Comparison of ENCODE assay signal across 8 cellular contexts in genomic region chr14:67599698-67600561, GRCh38. TPM values are rescaled to one million over a fixed set of nuclear protein-coding genes. Genes with fewer than 3 reads are reported as not detected.
DNase-seq lines count a peak whose midpoint lies in the region; ATAC-seq, FAIRE-seq and TF ChIP-seq lines count a peak whose summit lies in the region.

TSS of gene PIGH (minus strand) at chr14:67600268. CDS start at chr14:67600203, 65 bp downstream.

- H3K36me3 Mint-ChIP-seq in T-helper 1 cell treated with Interleukin-12 subunit alpha and Interleukin-12 subunit beta and Interleukin-4 antibody, amounts not matched to agents 30 μg/mL and 1 μg/mL, for 36 hours (ENCODE audit: low read depth): peaks cover 10% of the 10 kb centered on the region

- 4% methylated on average over 62 of the region's 77 CpGs for whole genome bisulfite sequencing in prostate gland
- WGBS in urinary bladder: 3% methylated on average over 77 of the region's 77 CpGs

- H3K4me1 Mint-ChIP-seq in T-helper 1 cell treated with Interleukin-12 subunit alpha and Interleukin-12 subunit beta and Interleukin-4 antibody, amounts not matched to agents 30 μg/mL and 1 μg/mL, for 36 hours (ENCODE audit: low read depth): peaks cover 30% of the 10 kb centered on the region

- peak within 1 kb of the TSS; percentile 81 to 93 for H3K4me3 ChIP-seq in prostate gland
- peak within 1 kb of the TSS; percentile 46 for H3K4me3 ChIP-seq in urinary bladder (ENCODE audit: low read depth, low read length)

- TF ChIP-seq POLR2A in GM12891 (IDR thresholded peaks at IDR 0.05; ENCODE audit: low read depth, low read length) (peak; percentile 75), prostate gland (IDR thresholded peaks at IDR 0.05) (peak; percentile 90)

- no peaks in the 10 kb centered on the region for H3K27me3 ChIP-seq in prostate gland (replicated peaks; ENCODE audit: insufficient read depth)

- peak; percentile 90 for DNase-seq in GM12891 (ENCODE audit: insufficient read length, low spot score)
- peak; percentile 53 for DNase-seq in NCI-H128 (lab: John Stamatoyannopoulos, UW; ENCODE audit: unreplicated experiment)
- DNase-seq in amniotic stem cell (lab: John Stamatoyannopoulos, UW): peak; percentile 45
- peak; percentile 92 for DNase-seq in left cardiac atrium
- DNase-seq in prostate gland (ENCODE audit: low spot score): peak; percentile 82

- FAIRE-seq in GM12891 (lab: Jason Lieb, UNC): peak; percentile 100

- H3K4me3 Mint-ChIP-seq in T-helper 1 cell treated with Interleukin-12 subunit alpha and Interleukin-12 subunit beta and Interleukin-4 antibody, amounts not matched to agents 30 μg/mL and 1 μg/mL, for 36 hours: peak within 1 kb of the TSS; percentile 90

- no peaks in the 10 kb centered on the region for H3K36me3 ChIP-seq in prostate gland
- H3K36me3 ChIP-seq in urinary bladder (ENCODE audit: insufficient read depth): no peaks in the 10 kb centered on the region

- peak; percentile 16 to 71 (median 50) for TF ChIP-seq CTCF in prostate gland (IDR thresholded peaks at IDR 0.05)

- intact Hi-C loops in left cardiac atrium (cut with DNase I): no loop called here
- intact Hi-C loops in prostate gland (cut with DNase I): no loop called here

- H3K4me1 ChIP-seq in prostate gland (replicated peaks) (no peaks in the 10 kb centered on the region), urinary bladder (ENCODE audit: insufficient read depth) (no peaks in the 10 kb centered on the region)

- peak within 1 kb of the TSS; percentile 86 to 93 for H3K27ac ChIP-seq in prostate gland
- peak within 1 kb of the TSS; percentile 90 for H3K27ac ChIP-seq in urinary bladder (ENCODE audit: low read depth)

- no peaks in the 10 kb centered on the region for H3K9me3 Mint-ChIP-seq in T-helper 1 cell treated with Interleukin-12 subunit alpha and Interleukin-12 subunit beta and Interleukin-4 antibody, amounts not matched to agents 30 μg/mL and 1 μg/mL, for 36 hours

- H3K9me3 ChIP-seq in prostate gland: no peaks in the 10 kb centered on the region

- peak; percentile 96 for ATAC-seq in HG02678 (IDR thresholded peaks at IDR 0.05; ENCODE audit: unreplicated experiment)
- ATAC-seq in left cardiac atrium: peak; percentile 100

- H3K27me3 Mint-ChIP-seq in T-helper 1 cell treated with Interleukin-12 subunit alpha and Interleukin-12 subunit beta and Interleukin-4 antibody, amounts not matched to agents 30 μg/mL and 1 μg/mL, for 36 hours (ENCODE audit: low read depth): peaks cover 14% of the 10 kb centered on the region

- H3K27ac Mint-ChIP-seq in T-helper 1 cell treated with Interleukin-12 subunit alpha and Interleukin-12 subunit beta and Interleukin-4 antibody, amounts not matched to agents 30 μg/mL and 1 μg/mL, for 36 hours: peak within 1 kb of the TSS; percentile 95

TF ChIP-seq in GM12891, 5 proteins besides CTCF, POLR2A, EP300 and RAD21:
- TF ChIP-seq TAF1 (IDR thresholded peaks at IDR 0.05; ENCODE audit: low read depth, low read length): 0 out of 2 replicates have a peak, but pooled peaks have one; percentile 30
- no peak for TF ChIP-seq SPI1 (IDR thresholded peaks at IDR 0.05; ENCODE audit: low read depth, low read length)
- peak; percentile 42 for TF ChIP-seq PAX5 (IDR thresholded peaks at IDR 0.05; ENCODE audit: insufficient read depth, low read length, severe bottlenecking)
- peak; percentile 33; the same call in 1 of the 2 replicates for TF ChIP-seq POLR2AphosphoS5 (IDR thresholded peaks at IDR 0.05; ENCODE audit: low read depth, low read length)
- TF ChIP-seq POU2F2 (IDR thresholded peaks at IDR 0.05; ENCODE audit: low read depth, low read length): no peak

RNA-seq across cellular contexts. Expression of gene PIGH, which starts in this region (rescaled TPM):
- polyA plus RNA-seq in GM12891 (2012; ENCODE audit: low read depth, missing spikeins): 16.2 TPM
- total RNA-seq in left cardiac atrium (10 to 100 TPM; 13.0 to 14.2 TPM), prostate gland (100 to 1,000 TPM in 1 of 2 donors, 10 to 100 TPM in 1; 41.5 to 128 TPM), urinary bladder (26.3 TPM)
- polyA plus RNA-seq in urinary bladder: 26.0 TPM

Comparison
In these comparisons a context has a peak if more than half of its experiments do, and no peak if none do; other contexts are left out.
1. Peak in every context shown above with its lines: DNase-seq, ATAC-seq, H3K4me3 ChIP-seq and H3K27ac ChIP-seq.